Comparison of ENCODE assay signal across 9 cellular contexts in genomic region chr7:130940326-130940725, GRCh38.
DNase-seq lines count a peak whose midpoint lies in the region; ATAC-seq and TF ChIP-seq lines count a peak whose summit lies in the region.
"Had no signal": no experiment of that assay in that cellular context is flagged by ENCODE, and none has a peak within 500 bp of the region (broad histone marks: within the 10 kb centered on the region; RNA-seq: fewer than 3 reads in every experiment).

No MANE protein-coding gene starts in this region.

- peak overlapping the region; percentile 89 for H3K27ac Mint-ChIP-seq in activated naive CD4-positive, alpha-beta T cell treated with anti-CD3 and anti-CD28 coated beads, Interleukin-2, amount 10 ng/mL, durations not matched to agents 7 days and 5 days

- no peak for ATAC-seq in left lung
- ATAC-seq in GM19463 (IDR thresholded peaks at IDR 0.05; ENCODE audit: unreplicated experiment), result no peak
- no peak for ATAC-seq in GM18861 (IDR thresholded peaks at IDR 0.05; ENCODE audit: unreplicated experiment)

- no peak for DNase-seq in activated naive CD4-positive, alpha-beta T cell treated with anti-CD3 and anti-CD28 coated beads, Interleukin-2, amount 10 ng/mL, durations not matched to agents 7 days and 5 days
- no peak for DNase-seq in activated naive CD4-positive, alpha-beta T cell treated with anti-CD3 and anti-CD28 coated beads, Interleukin-2, amount 50 U/mL, for 16 hours
- DNase-seq in adrenal gland, result no peak
- no peak for DNase-seq in left lung
- no peak for DNase-seq in tibial nerve (ENCODE audit: low spot score in 2 of 2)
- DNase-seq in NCI-H2227 (lab: John Stamatoyannopoulos, UW; ENCODE audit: unreplicated experiment), result no peak
- DNase-seq: anterior cingulate cortex had no signal

- 42 to 52% (median 47%) methylated on average over 2 of the region's 2 CpGs for WGBS in adrenal gland, 4 donors
- WGBS in tibial nerve, 2 donors, result 63 to 75% methylated on average over 2 of the region's 2 CpGs

- H3K4me3 Mint-ChIP-seq in activated naive CD4-positive, alpha-beta T cell treated with anti-CD3 and anti-CD28 coated beads, Interleukin-2, amount 10 ng/mL, durations not matched to agents 7 days and 5 days, result peak overlapping the region; percentile 60

- peaks cover 76% of the 10 kb centered on the region for H3K36me3 Mint-ChIP-seq in activated naive CD4-positive, alpha-beta T cell treated with anti-CD3 and anti-CD28 coated beads, Interleukin-2, amount 10 ng/mL, durations not matched to agents 7 days and 5 days

- peaks cover 89% of the 10 kb centered on the region for H3K4me1 Mint-ChIP-seq in activated naive CD4-positive, alpha-beta T cell treated with anti-CD3 and anti-CD28 coated beads, Interleukin-2, amount 10 ng/mL, durations not matched to agents 7 days and 5 days

- no peaks in the 10 kb centered on the region for H3K27me3 ChIP-seq in adrenal gland
- H3K27me3 ChIP-seq in left lung, result no peaks in the 10 kb centered on the region
- no peaks in the 10 kb centered on the region for H3K27me3 ChIP-seq in tibial nerve

- intact Hi-C loops in adrenal gland (cut with DNase I), result no loop called here
- intact Hi-C loops in left lung (cut with DNase I), result no loop called here

- peaks cover 50 to 74% of the 10 kb centered on the region in 2 donors for H3K4me1 ChIP-seq in adrenal gland (replicated peaks in 1 of 2)
- peaks cover 16 to 60% of the 10 kb centered on the region in 2 donors for H3K4me1 ChIP-seq in left lung
- H3K4me1 ChIP-seq in tibial nerve, result peaks cover 0 to 84% (median 29%) of the 10 kb centered on the region in 4 donors

- no peaks in the 10 kb centered on the region for H3K27me3 Mint-ChIP-seq in activated naive CD4-positive, alpha-beta T cell treated with anti-CD3 and anti-CD28 coated beads, Interleukin-2, amount 10 ng/mL, durations not matched to agents 7 days and 5 days

- H3K9me3 Mint-ChIP-seq in activated naive CD4-positive, alpha-beta T cell treated with anti-CD3 and anti-CD28 coated beads, Interleukin-2, amount 10 ng/mL, durations not matched to agents 7 days and 5 days, result no peaks in the 10 kb centered on the region

- H3K4me3 ChIP-seq in adrenal gland (peak overlapping the region in 1 of 4 donors; percentile 50), left lung (peak overlapping the region; percentile 12 to 39), tibial nerve (peak overlapping the region in 3 of 4 donors; percentile 25 to 49 (median 39))

- TF ChIP-seq CTCF in adrenal gland (IDR thresholded peaks at IDR 0.05) (no peak), left lung (IDR thresholded peaks at IDR 0.05) (no peak), tibial nerve (IDR thresholded peaks at IDR 0.05) (no peak)

- peak overlapping the region; percentile 66 to 89 (median 85) for H3K27ac ChIP-seq in adrenal gland
- H3K27ac ChIP-seq in left lung, result peak overlapping the region; percentile 72 to 79
- H3K27ac ChIP-seq in tibial nerve, result peak overlapping the region; percentile 70 to 92 (median 86)

- TF ChIP-seq EP300 in tibial nerve (IDR thresholded peaks at IDR 0.05), result no peak

- CTCF ChIA-PET in activated naive CD4-positive, alpha-beta T cell treated with anti-CD3 and anti-CD28 coated beads, Interleukin-2, amount 10 ng/mL, durations not matched to agents 7 days and 5 days (lab: Charles Lee), result interaction anchor here (0.7 to 2.4 kb wide), 6 partner anchors 18 to 67 kb away, joined by 3 to 13 read pairs (median 4); no protein-coding TSS in a partner anchor

- H3K9me3 ChIP-seq in adrenal gland (replicated peaks in 1 of 3) (no peaks in the 10 kb centered on the region), left lung (no peaks in the 10 kb centered on the region), tibial nerve (no peaks in the 10 kb centered on the region)

- H3K36me3 ChIP-seq in adrenal gland (replicated peaks in 1 of 2) (peaks cover 0 to 6% of the 10 kb centered on the region in 2 donors), left lung (peaks cover 0 to 16% of the 10 kb centered on the region in 2 donors), tibial nerve (peaks cover 0 to 14% (median 0%) of the 10 kb centered on the region in 3 donors)

- no peak for TF ChIP-seq POLR2A in adrenal gland (IDR thresholded peaks at IDR 0.05)
- no peak for TF ChIP-seq POLR2A in tibial nerve (IDR thresholded peaks at IDR 0.05)
